ENCODE assay signal across 1 cellular context in the genomic region with DNA sequence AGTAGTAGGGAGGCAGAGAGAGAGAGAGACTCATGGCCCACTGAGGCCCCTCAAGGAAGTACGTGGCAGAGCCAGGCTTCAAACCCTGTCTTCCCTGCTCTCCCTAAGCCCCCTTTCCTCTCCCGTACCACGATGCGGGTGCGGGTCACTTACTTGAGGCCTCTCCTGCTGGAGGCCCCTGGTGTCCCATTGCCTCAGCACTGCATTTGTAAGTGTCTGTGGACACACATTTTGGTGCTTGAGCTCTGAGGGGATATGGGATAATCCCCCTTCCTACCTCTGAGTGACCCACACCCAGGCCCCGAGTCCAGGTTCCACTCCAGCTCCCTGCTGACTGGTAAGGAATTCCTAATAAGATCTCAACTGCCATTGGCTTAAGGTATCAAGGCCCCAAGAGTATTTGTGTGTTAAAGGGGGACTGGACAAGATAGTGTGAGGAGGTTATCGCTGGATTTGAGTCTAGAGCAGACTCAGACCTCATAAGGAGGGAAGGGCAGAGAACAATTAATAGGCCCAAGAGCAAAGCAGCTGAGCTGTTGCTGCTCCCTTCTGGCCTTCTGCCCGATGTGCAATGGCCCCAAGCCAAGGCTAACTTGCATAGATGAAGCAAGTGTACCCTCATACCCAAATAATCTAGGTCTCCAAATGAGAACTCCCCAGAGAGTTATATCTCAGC.
TF ChIP-seq lines count a peak whose summit lies in the region.

No MANE protein-coding gene starts in this region.

TF ChIP-seq in H1, 55 proteins besides CTCF, POLR2A, EP300 and RAD21 (continued from another document):
- TF ChIP-seq, protein P1, sequence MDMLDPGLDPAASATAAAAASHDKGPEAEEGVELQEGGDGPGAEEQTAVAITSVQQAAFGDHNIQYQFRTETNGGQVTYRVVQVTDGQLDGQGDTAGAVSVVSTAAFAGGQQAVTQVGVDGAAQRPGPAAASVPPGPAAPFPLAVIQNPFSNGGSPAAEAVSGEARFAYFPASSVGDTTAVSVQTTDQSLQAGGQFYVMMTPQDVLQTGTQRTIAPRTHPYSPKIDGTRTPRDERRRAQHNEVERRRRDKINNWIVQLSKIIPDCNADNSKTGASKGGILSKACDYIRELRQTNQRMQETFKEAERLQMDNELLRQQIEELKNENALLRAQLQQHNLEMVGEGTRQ (IDR thresholded peaks at IDR 0.05; ENCODE audit: low read length) = no peak
- no peak for TF ChIP-seq CEBPB (IDR thresholded peaks at IDR 0.05; ENCODE audit: low read depth, low read length)
- TF ChIP-seq MAFK (IDR thresholded peaks at IDR 0.05; ENCODE audit: low read depth, low read length) = no peak
- TF ChIP-seq, protein P2, sequence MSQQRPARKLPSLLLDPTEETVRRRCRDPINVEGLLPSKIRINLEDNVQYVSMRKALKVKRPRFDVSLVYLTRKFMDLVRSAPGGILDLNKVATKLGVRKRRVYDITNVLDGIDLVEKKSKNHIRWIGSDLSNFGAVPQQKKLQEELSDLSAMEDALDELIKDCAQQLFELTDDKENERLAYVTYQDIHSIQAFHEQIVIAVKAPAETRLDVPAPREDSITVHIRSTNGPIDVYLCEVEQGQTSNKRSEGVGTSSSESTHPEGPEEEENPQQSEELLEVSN (IDR thresholded peaks at IDR 0.05) = no peak
